Comparison of ENCODE assay signal across 8 cellular contexts in the genomic region with DNA sequence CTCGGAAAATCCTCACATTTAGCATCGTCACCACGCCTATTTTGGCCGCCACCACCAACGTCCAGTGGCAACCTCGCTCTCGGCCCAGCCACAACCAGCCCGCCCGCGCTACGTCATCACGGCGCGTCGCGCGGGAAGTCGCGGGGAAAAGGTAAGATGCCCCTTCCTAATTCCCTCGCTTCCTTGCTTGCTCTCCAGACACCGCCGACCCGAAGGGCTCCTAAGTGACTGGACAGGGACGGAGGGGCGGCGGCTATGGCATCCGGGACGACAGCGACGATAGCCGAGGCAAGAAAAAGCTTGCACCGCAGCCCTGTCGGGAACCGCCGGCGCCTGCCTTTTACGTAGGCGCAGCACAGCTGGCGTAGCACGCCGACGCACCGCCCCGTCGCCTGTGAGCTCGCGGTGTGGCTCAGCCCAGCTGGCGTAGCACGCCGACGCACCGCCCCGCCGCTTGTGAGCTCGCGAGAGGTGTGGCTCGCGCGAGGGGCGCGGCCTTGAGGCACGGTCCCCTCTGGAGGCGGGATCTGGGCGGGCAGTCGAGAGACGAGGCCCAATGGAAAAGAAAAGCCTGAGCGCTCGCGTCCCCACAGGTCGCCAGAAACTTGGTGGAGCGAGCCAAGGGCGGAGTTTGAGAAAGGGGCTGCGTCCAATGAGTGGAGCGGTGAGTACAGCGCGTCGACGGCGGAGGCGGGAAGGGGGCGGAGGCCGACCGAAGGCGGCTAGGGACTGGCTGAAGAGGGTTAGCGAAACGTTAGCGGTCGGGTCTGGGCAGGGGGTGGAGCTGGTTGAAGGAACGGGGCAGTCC. TPM values are rescaled to one million over a fixed set of nuclear protein-coding genes. Genes with fewer than 3 reads are reported as not detected.
A peak's percentile ranks its signal among the peaks of the same experiment; 100 is the strongest.
DNase-seq lines count a peak whose midpoint lies in the region; ATAC-seq lines count a peak whose summit lies in the region.

TSS of gene HDAC6 (plus strand) at position 787 of the 808 bp plus-strand sequence. CDS start 626 bp downstream, outside the sequence.

- H3K4me3 ChIP-seq in BLaER1 treated with 17β-estradiol and CSF1 and Interleukin-3, amounts not matched to agents 10 nM and 100 nM = peak within 1 kb of the TSS; percentile 58 to 76 (median 68)

- H3K4me1 ChIP-seq in BLaER1 treated with 17β-estradiol and CSF1 and Interleukin-3, amounts not matched to agents 10 nM and 100 nM = peaks cover 13 to 17% (median 13%) of the 10 kb centered on the region in 10 experiments; a peak in 17 of 20 replicates

- peak within 1 kb of the TSS; percentile 89 to 95 (median 92) for H3K27ac ChIP-seq in BLaER1 treated with 17β-estradiol and CSF1 and Interleukin-3, amounts not matched to agents 10 nM and 100 nM

- peaks cover 0 to 16% (median 8%) of the 10 kb centered on the region in 11 experiments; a peak in 12 of 22 replicates for H3K9me3 ChIP-seq in BLaER1 treated with 17β-estradiol and CSF1 and Interleukin-3, amounts not matched to agents 10 nM and 100 nM (replicated peaks in 1 of 11)

- peaks cover 17 to 87% (median 72%) of the 10 kb centered on the region in 11 experiments; a peak in 21 of 22 replicates for H3K27me3 ChIP-seq in BLaER1 treated with 17β-estradiol and CSF1 and Interleukin-3, amounts not matched to agents 10 nM and 100 nM

- peak within 1 kb of the TSS; percentile 70 to 85 (median 80) for H3K4me2 ChIP-seq in BLaER1 treated with 17β-estradiol and CSF1 and Interleukin-3, amounts not matched to agents 10 nM and 100 nM

- H3K36me3 ChIP-seq in BLaER1 treated with 17β-estradiol and CSF1 and Interleukin-3, amounts not matched to agents 10 nM and 100 nM = peaks cover 0 to 29% (median 8%) of the 10 kb centered on the region in 11 experiments; a peak in 7 of 22 replicates

- H4K20me1 ChIP-seq in BLaER1 treated with 17β-estradiol and CSF1 and Interleukin-3, amounts not matched to agents 10 nM and 100 nM = peaks cover 0 to 7% (median 0%) of the 10 kb centered on the region in 11 experiments; a peak in 2 of 22 replicates

- peak; percentile 80 for ATAC-seq in GM19351 (IDR thresholded peaks at IDR 0.05; ENCODE audit: unreplicated experiment)
- ATAC-seq in HG03521 (IDR thresholded peaks at IDR 0.05; ENCODE audit: unreplicated experiment) = peak; percentile 85
- ATAC-seq in left lobe of liver = peak; percentile 84

- peak; percentile 99 for DNase-seq in NCI-H748 (lab: John Stamatoyannopoulos, UW; ENCODE audit: unreplicated experiment)
- peak; percentile 71 to 89 for DNase-seq in activated CD4-positive, alpha-beta T cell treated with anti-CD3 and anti-CD28 coated beads, Interleukin-2, amount 50 U/mL, for 24 hours (ENCODE audit: low read depth in 1 of 2, low spot score in 1 of 2)
- DNase-seq in dedifferentiated amniotic fluid mesenchymal stem cell (ENCODE audit: extremely low spot score) = peak; percentile 95
- DNase-seq in left lobe of liver (ENCODE audit: low spot score) = peak; percentile 96
- DNase-seq in stimulated activated CD4-positive, alpha-beta T cell treated with anti-CD3 and anti-CD28 coated beads, Interleukin-2, amount 100 ng/mL, for 4 hours (ENCODE audit: low read depth) = peak; percentile 93

- H3K9ac ChIP-seq in BLaER1 treated with 17β-estradiol and CSF1 and Interleukin-3, amounts not matched to agents 10 nM and 100 nM = peak within 1 kb of the TSS; percentile 87 to 96 (median 91)

RNA-seq across cellular contexts. Expression of gene HDAC6, which starts in this region (rescaled TPM):
- 113 TPM for total RNA-seq in left lobe of liver

Comparison
In these comparisons a context has a peak if more than half of its experiments do, and no peak if none do; other contexts are left out.
1. Peak in every context shown above with its lines: DNase-seq, ATAC-seq, H3K4me3 ChIP-seq and H3K27ac ChIP-seq.